Comparison of ENCODE assay signal across 8 cellular contexts in the genomic region with DNA sequence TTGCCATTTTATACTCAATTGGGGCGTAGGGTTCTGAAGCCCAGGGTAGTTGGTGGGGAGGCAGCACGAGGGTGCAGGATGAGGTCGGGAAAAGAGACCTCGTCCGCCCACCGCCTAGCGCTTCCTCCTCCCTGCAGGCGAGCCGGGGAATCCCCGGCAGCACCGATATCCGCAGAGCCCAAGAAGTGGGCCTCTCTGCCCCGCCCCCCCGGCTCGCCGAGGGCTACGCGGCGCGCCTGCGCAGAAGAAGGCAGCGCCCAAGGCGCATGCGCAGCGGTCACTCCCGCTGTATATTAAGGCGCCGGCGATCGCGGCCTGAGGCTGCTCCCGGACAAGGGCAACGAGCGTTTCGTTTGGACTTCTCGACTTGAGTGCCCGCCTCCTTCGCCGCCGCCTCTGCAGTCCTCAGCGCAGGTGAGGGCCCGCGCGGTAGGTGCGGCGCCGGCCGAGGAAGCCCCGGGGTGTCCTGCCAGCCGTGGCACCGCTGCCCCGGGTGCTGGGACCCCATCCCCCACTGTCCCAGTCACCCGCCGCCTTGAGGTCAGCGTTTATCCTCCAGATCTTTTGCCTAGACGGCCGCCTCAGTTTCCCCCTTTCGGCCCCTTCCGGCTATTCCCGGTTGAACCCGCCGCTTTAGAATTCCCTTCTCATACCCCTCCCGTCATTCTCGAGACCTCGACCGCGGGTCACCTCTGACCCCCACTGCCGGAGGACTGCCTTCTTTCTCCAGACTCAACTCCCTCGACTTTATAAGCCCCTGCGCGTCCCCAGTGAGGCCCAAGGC. TPM values are rescaled to one million over a fixed set of nuclear protein-coding genes. Genes with fewer than 3 reads are reported as not detected.
DNase-seq lines count a peak whose midpoint lies in the region; ATAC-seq and TF ChIP-seq lines count a peak whose summit lies in the region.

A gene (plus strand): TSS at position 319 of the 784 bp plus-strand sequence. CDS start 1,082 bp downstream, outside the sequence.

- peak within 1 kb of the TSS; percentile 68 for H3K4me3 ChIP-seq in kidney epithelial cell (ENCODE audit: low read depth, low read length)

- no peak for TF ChIP-seq CTCF in kidney epithelial cell (IDR thresholded peaks at IDR 0.05; ENCODE audit: insufficient read depth, low read length, poor library complexity, severe bottlenecking)

- no peaks in the 10 kb centered on the region for H3K27me3 ChIP-seq in kidney epithelial cell (ENCODE audit: control insufficient read depth, insufficient read depth, low read length)

- ATAC-seq in GM19025 (IDR thresholded peaks at IDR 0.05; ENCODE audit: low read depth, unreplicated experiment) (peak; percentile 83), HG03280 (IDR thresholded peaks at IDR 0.05; ENCODE audit: unreplicated experiment) (peak; percentile 87)

- peak; percentile 89 to 92 for DNase-seq in AML-193 (lab: John Stamatoyannopoulos, UW)
- peak; percentile 58 for DNase-seq in NCI-H510A (lab: John Stamatoyannopoulos, UW)
- peak; percentile 91 for DNase-seq in activated CD4-positive, alpha-beta T cell treated with anti-CD3 and anti-CD28 coated beads for 1 hour
- DNase-seq in cerebellum (ENCODE audit: low spot score), result peak; percentile 93
- peak; percentile 51 for DNase-seq in kidney epithelial cell (ENCODE audit: low read depth)
- peak; percentile 85 to 91 for DNase-seq in stimulated activated CD4-positive, alpha-beta T cell treated with anti-CD3 and anti-CD28 coated beads, Interleukin-15, amount 100 ng/mL, for 48 hours (ENCODE audit: low read depth in 2 of 2)

- peaks cover 3% of the 10 kb centered on the region for H3K36me3 ChIP-seq in kidney epithelial cell (ENCODE audit: control insufficient read depth, insufficient read depth, low read length)

RNA-seq across cellular contexts. Expression of the gene that starts here (rescaled TPM):
- total RNA-seq in cerebellum (34.6 TPM), kidney epithelial cell (47.5 and 54.2 TPM in 2 replicates)

Comparison
In these comparisons a context has a peak if more than half of its experiments do, and no peak if none do; other contexts are left out.
1. Peak in every context shown above with its lines: DNase-seq, ATAC-seq and H3K4me3 ChIP-seq.